Comparison of ENCODE assay signal across 11 cellular contexts in the genomic region with DNA sequence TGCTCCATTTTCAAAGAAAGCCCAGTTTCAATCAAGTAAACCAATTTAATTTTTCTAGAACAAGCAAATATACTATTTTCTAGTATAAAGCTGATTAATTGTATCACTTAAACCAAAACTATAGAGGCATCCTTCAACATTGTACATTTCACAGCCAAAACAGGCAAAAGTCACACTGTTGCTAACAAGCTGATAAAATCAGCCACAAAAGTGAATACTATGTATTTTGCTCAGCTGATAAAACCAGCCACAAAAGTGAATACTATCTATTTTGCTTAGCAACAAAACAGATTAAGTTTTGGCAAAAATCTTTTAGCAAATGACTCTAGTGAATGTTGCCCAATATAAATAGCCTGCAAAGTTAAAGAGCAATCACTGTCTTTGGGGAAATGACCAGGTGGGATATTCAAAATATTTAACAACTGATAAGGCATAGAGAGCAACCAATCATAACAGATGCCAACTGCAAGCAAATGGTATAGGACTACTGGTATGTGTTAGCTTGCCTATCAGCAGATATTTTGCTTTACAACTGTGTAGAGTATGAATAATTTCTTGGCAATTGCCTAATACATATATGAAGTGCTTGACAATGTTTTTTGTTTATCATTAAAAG. TPM values are rescaled to one million over a fixed set of nuclear protein-coding genes. Genes with fewer than 3 reads are reported as not detected.
A peak's percentile ranks its signal among the peaks of the same experiment; 100 is the strongest.
DNase-seq lines count a peak whose midpoint lies in the region; ATAC-seq and TF ChIP-seq lines count a peak whose summit lies in the region.
"Had no signal": no experiment of that assay in that cellular context is flagged by ENCODE, and none has a peak within 500 bp of the region (broad histone marks: within the 10 kb centered on the region; RNA-seq: fewer than 3 reads in every experiment).

No MANE protein-coding gene starts in this region.

- ATAC-seq in GM18502 (IDR thresholded peaks at IDR 0.05; ENCODE audit: poor library complexity, unreplicated experiment), result peak; percentile 55
- peak; percentile 51 for ATAC-seq in GM19463 (IDR thresholded peaks at IDR 0.05; ENCODE audit: unreplicated experiment)
- peak; percentile 50 for ATAC-seq in HG02970 (IDR thresholded peaks at IDR 0.05; ENCODE audit: low FRiP score, unreplicated experiment)

- no peaks in the 10 kb centered on the region for H3K36me3 Mint-ChIP-seq in endothelial cell (ENCODE audit: low read depth, unreplicated experiment)
- H3K36me3 Mint-ChIP-seq: CD14-positive monocyte had no signal

- no peak overlapping the region for H3K4me3 ChIP-seq in BE2C (ENCODE audit: low read depth, low read length)

- no peaks in the 10 kb centered on the region for H3K36me3 ChIP-seq in BE2C

- no peaks in the 10 kb centered on the region for H3K4me1 ChIP-seq in BE2C

- no peak overlapping the region for H3K4me3 Mint-ChIP-seq in endothelial cell (ENCODE audit: unreplicated experiment)
- H3K4me3 Mint-ChIP-seq: CD14-positive monocyte had no signal

- no peaks in the 10 kb centered on the region for H3K4me1 Mint-ChIP-seq in endothelial cell (ENCODE audit: unreplicated experiment)

- no peaks in the 10 kb centered on the region for H3K9me3 ChIP-seq in BE2C

- DNase-seq in OCI-M1 (lab: John Stamatoyannopoulos, UW) (peak; percentile 13), endothelial cell (ENCODE audit: low spot score) (no peak), NAMALWA (ENCODE audit: low spot score) (no peak), BE2C (no peak)
- DNase-seq in stimulated activated CD4-positive, alpha-beta T cell treated with anti-CD3 and anti-CD28 coated beads, Interleukin-4, amount 100 ng/mL, for 1 hour, result no peak
- DNase-seq: activated naive CD4-positive, alpha-beta T cell treated with Interleukin-2 at 50 U/mL for 16 hours; stimulated activated CD8-positive, alpha-beta memory T cell treated with anti-CD3 and anti-CD28 coated beads, Interleukin-4, amount 100 ng/mL, for 48 hours had no signal

- H3K27me3 ChIP-seq in BE2C, result peaks cover 3% of the 10 kb centered on the region

- H3K9me3 Mint-ChIP-seq in endothelial cell (ENCODE audit: unreplicated experiment), result no peaks in the 10 kb centered on the region

- H3K27me3 Mint-ChIP-seq in endothelial cell (ENCODE audit: unreplicated experiment), result no peaks in the 10 kb centered on the region

- TF ChIP-seq CTCF in endothelial cell (IDR thresholded peaks at IDR 0.05; ENCODE audit: unreplicated experiment) (no peak), BE2C (IDR thresholded peaks at IDR 0.05; ENCODE audit: low read depth, low read length) (no peak)

- H3K27ac Mint-ChIP-seq in endothelial cell (ENCODE audit: unreplicated experiment), result no peak overlapping the region
- H3K27ac Mint-ChIP-seq: CD14-positive monocyte had no signal

RNA-seq across cellular contexts. Expression of gene SP4, which starts 44.6 kb away (rescaled TPM):
- 9.3 TPM for total RNA-seq in endothelial cell (ENCODE audit: unreplicated experiment)
- polyA plus RNA-seq in BE2C (2012; ENCODE audit: insufficient read depth, insufficient read length, low read depth), result 3.0 TPM
